In genomic region chr22:38080847-38081635, GRCh38 we compare ENCODE assay signal across 1 cellular context.
A peak's percentile ranks its signal among the peaks of the same experiment; 100 is the strongest.
TF ChIP-seq lines count a peak whose summit lies in the region.

No MANE protein-coding gene starts in this region.

TF ChIP-seq in HepG2, 621 proteins besides CTCF, POLR2A, EP300 and RAD21 (continued from another document):
- peak; percentile 34; the same call in 1 of the 2 replicates for TF ChIP-seq HOXA3 (CRISPR knock-in tag; IDR thresholded peaks at IDR 0.05)
- TF ChIP-seq HNF4A (CRISPR knock-in tag; IDR thresholded peaks at IDR 0.05) = no peak
TF ChIP-seq in HepG2: peak in this region for 2.
